In the genomic region with DNA sequence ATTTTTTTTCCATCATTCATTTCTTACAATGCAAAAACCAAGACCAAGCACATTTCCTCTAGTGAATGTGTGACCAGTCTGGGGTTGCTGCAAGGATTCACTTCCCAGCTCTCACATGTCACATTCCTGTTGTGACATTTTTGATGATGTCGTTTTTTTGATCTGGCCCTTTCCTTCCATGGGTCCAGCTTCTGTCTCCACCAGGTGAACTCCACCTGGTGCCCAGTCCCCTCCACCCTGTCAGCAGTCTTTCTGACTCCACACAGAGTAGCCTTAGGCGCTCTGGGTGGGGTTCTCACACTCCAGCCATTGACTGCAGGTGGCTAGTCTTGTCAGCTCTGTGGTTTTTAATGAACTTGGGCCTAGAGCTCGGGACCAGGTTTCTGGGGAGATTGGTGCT, we compare ENCODE assay signal across 2 cellular contexts.
TF ChIP-seq lines count a peak whose summit lies in the region.

No MANE protein-coding gene starts in this region.

TF ChIP-seq in A549, 52 proteins besides CTCF, POLR2A, EP300 and RAD21 (continued from another document):
- TF ChIP-seq, protein P1, sequence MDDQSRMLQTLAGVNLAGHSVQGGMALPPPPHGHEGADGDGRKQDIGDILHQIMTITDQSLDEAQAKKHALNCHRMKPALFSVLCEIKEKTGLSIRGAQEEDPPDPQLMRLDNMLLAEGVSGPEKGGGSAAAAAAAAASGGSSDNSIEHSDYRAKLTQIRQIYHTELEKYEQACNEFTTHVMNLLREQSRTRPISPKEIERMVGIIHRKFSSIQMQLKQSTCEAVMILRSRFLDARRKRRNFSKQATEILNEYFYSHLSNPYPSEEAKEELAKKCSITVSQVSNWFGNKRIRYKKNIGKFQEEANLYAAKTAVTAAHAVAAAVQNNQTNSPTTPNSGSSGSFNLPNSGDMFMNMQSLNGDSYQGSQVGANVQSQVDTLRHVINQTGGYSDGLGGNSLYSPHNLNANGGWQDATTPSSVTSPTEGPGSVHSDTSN (IDR thresholded peaks at IDR 0.05) = no peak
- no peak for TF ChIP-seq SREBF2 (IDR thresholded peaks at IDR 0.05)
- no peak for TF ChIP-seq ZSCAN20 (CRISPR knock-in tag; IDR thresholded peaks at IDR 0.05)
- TF ChIP-seq HOXB5 (CRISPR knock-in tag; IDR thresholded peaks at IDR 0.05) = no peak
- TF ChIP-seq ZC3H11A (IDR thresholded peaks at IDR 0.05) = no peak
- no peak for TF ChIP-seq HOXA7 (CRISPR knock-in tag; IDR thresholded peaks at IDR 0.05)
- TF ChIP-seq RNF2 (IDR thresholded peaks at IDR 0.05; ENCODE audit: borderline replicate concordance, low read depth) = no peak
- no peak for TF ChIP-seq RCOR1 (IDR thresholded peaks at IDR 0.05; ENCODE audit: low read depth, low read length)
- TF ChIP-seq, protein P2, sequence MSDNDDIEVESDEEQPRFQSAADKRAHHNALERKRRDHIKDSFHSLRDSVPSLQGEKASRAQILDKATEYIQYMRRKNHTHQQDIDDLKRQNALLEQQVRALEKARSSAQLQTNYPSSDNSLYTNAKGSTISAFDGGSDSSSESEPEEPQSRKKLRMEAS (IDR thresholded peaks at IDR 0.05) = no peak
- TF ChIP-seq, protein P3, sequence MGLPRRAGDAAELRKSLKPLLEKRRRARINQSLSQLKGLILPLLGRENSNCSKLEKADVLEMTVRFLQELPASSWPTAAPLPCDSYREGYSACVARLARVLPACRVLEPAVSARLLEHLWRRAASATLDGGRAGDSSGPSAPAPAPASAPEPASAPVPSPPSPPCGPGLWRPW (IDR thresholded peaks at IDR 0.05) = no peak
- TF ChIP-seq, protein P4, sequence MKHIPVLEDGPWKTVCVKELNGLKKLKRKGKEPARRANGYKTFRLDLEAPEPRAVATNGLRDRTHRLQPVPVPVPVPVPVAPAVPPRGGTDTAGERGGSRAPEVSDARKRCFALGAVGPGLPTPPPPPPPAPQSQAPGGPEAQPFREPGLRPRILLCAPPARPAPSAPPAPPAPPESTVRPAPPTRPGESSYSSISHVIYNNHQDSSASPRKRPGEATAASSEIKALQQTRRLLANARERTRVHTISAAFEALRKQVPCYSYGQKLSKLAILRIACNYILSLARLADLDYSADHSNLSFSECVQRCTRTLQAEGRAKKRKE (CRISPR knock-in tag; IDR thresholded peaks at IDR 0.05; ENCODE audit: low read depth) = no peak
- TF ChIP-seq PHF8 (IDR thresholded peaks at IDR 0.05; ENCODE audit: borderline replicate concordance, low read depth) = no peak
- no peak for TF ChIP-seq EHF (CRISPR knock-in tag; IDR thresholded peaks at IDR 0.05)
- no peak for TF ChIP-seq RFX5 (IDR thresholded peaks at IDR 0.05)

TF ChIP-seq in HEK293, 187 proteins besides CTCF, POLR2A, EP300 and RAD21:
- TF ChIP-seq, protein P5, sequence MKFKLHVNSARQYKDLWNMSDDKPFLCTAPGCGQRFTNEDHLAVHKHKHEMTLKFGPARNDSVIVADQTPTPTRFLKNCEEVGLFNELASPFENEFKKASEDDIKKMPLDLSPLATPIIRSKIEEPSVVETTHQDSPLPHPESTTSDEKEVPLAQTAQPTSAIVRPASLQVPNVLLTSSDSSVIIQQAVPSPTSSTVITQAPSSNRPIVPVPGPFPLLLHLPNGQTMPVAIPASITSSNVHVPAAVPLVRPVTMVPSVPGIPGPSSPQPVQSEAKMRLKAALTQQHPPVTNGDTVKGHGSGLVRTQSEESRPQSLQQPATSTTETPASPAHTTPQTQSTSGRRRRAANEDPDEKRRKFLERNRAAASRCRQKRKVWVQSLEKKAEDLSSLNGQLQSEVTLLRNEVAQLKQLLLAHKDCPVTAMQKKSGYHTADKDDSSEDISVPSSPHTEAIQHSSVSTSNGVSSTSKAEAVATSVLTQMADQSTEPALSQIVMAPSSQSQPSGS (tag by site-specific recombination; IDR thresholded peaks at IDR 0.05; ENCODE audit: low read depth) = peak; percentile 47; the same call in 1 of the 2 replicates
- TF ChIP-seq ZNF112 (tag by site-specific recombination; IDR thresholded peaks at IDR 0.05) = no peak
- TF ChIP-seq, protein P6, sequence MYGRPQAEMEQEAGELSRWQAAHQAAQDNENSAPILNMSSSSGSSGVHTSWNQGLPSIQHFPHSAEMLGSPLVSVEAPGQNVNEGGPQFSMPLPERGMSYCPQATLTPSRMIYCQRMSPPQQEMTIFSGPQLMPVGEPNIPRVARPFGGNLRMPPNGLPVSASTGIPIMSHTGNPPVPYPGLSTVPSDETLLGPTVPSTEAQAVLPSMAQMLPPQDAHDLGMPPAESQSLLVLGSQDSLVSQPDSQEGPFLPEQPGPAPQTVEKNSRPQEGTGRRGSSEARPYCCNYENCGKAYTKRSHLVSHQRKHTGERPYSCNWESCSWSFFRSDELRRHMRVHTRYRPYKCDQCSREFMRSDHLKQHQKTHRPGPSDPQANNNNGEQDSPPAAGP (tag by site-specific recombination; IDR thresholded peaks at IDR 0.05) = no peak
